Comparison of ENCODE assay signal across 8 cellular contexts in genomic region chr18:75207298-75208054, GRCh38. TPM values are rescaled to one million over a fixed set of nuclear protein-coding genes. Genes with fewer than 3 reads are reported as not detected.
DNase-seq lines count a peak whose midpoint lies in the region; ATAC-seq and TF ChIP-seq lines count a peak whose summit lies in the region.

No MANE protein-coding gene starts in this region.

- no peaks in the 10 kb centered on the region for H4K20me1 ChIP-seq in MM.1S (ENCODE audit: insufficient read depth, low read length)

- H3K4me1 ChIP-seq in MM.1S (ENCODE audit: low read length) (peaks cover 8% of the 10 kb centered on the region), liver (ENCODE audit: control insufficient read depth in 4 of 4, insufficient read depth in 4 of 4, low read length in 3 of 4) (peaks cover 11 to 46% (median 30%) of the 10 kb centered on the region in 4 donors), transverse colon (peaks cover 5 to 51% (median 42%) of the 10 kb centered on the region in 4 donors)

- intact Hi-C loops in transverse colon (cut with DNase I; ENCODE audit: low total_unique reads): loop anchor here (10.0 kb wide), 1 partner anchor 47 kb away; no protein-coding TSS in a partner anchor
- intact Hi-C loops in head of caudate nucleus (cut with DNase I): no loop called here

- no peak for TF ChIP-seq POLR2A in transverse colon (IDR thresholded peaks at IDR 0.05)

- peak overlapping the region; percentile 82; the same call in 1 of the 2 replicates for H3K27ac ChIP-seq in MM.1S (ENCODE audit: low read length)
- H3K27ac ChIP-seq in liver (ENCODE audit: low read depth in 1 of 2, low read length in 2 of 2): peak overlapping the region; percentile 94 to 97
- peak overlapping the region; percentile 97 to 100 (median 98) for H3K27ac ChIP-seq in transverse colon

- H3K4me2 ChIP-seq in MM.1S (ENCODE audit: low read depth, low read length): peak overlapping the region; percentile 97

- peaks cover 66% of the 10 kb centered on the region for H3K79me2 ChIP-seq in MM.1S (ENCODE audit: low read length)

- H3K9me2 ChIP-seq in MM.1S (replicated peaks; ENCODE audit: insufficient read depth, low read length): no peaks in the 10 kb centered on the region

- H3K9me3 ChIP-seq in MM.1S (replicated peaks; ENCODE audit: insufficient read depth, low read length): no peaks in the 10 kb centered on the region
- H3K9me3 ChIP-seq in liver (ENCODE audit: control insufficient read depth in 4 of 4, low read length in 3 of 4): no peaks in the 10 kb centered on the region
- no peaks in the 10 kb centered on the region for H3K9me3 ChIP-seq in transverse colon

- WGBS in liver: 8% methylated on average over 18 of the region's 18 CpGs
- WGBS in transverse colon (ENCODE audit: low coverage in 1 of 2), 2 donors: 5 to 7% methylated on average over 8 to 18 of the region's 18 CpGs

- H2AFZ ChIP-seq in MM.1S (ENCODE audit: low read length): peak overlapping the region; percentile 61; the same call in 1 of the 2 replicates

- peak; percentile 29 for DNase-seq in activated T-cell treated with anti-CD3 and anti-CD28 coated beads for 24 hours (ENCODE audit: low read depth)
- DNase-seq in activated T-cell treated with anti-CD3 and anti-CD28 coated beads, Interleukin-2, amount 50 U/mL, for 1 hour: no peak
- no peak for DNase-seq in MM.1S
- DNase-seq in astrocyte of the spinal cord (ENCODE audit: low read depth, low spot score): peak; percentile 64
- DNase-seq in transverse colon: peak; percentile 47
- no peak for DNase-seq in head of caudate nucleus

- H3K9ac ChIP-seq in MM.1S (ENCODE audit: low read length): peak overlapping the region; percentile 87
- peak overlapping the region; percentile 58 to 75 for H3K9ac ChIP-seq in liver (ENCODE audit: low read depth in 1 of 2, low read length in 2 of 2)

- H3K27me3 ChIP-seq in MM.1S (replicated peaks; ENCODE audit: insufficient read depth, low read length) (no peaks in the 10 kb centered on the region), liver (ENCODE audit: control insufficient read depth in 4 of 4, insufficient read depth in 4 of 4, low read length in 3 of 4) (no peaks in the 10 kb centered on the region), transverse colon (no peaks in the 10 kb centered on the region)

- TF ChIP-seq CTCF in MM.1S (IDR thresholded peaks at IDR 0.05; ENCODE audit: low read length) (no peak), astrocyte of the spinal cord (IDR thresholded peaks at IDR 0.05; ENCODE audit: low read depth, low read length) (no peak), liver (IDR thresholded peaks at IDR 0.05; ENCODE audit: low read depth, low read length, missing input control) (no peak), transverse colon (IDR thresholded peaks at IDR 0.05) (no peak)

- no peak for TF ChIP-seq RAD21 in liver (IDR thresholded peaks at IDR 0.05)

- in situ Hi-C loops in astrocyte of the spinal cord (cut with HindIII; ENCODE audit: low sequenced_read_pairs) (no loop called here), transverse colon (cut with MboI; ENCODE audit: low pct_ligation_motif_present in 1 of 4, low pct_unique_long_range_greater_than_20kb in 1 of 4, low sequenced_read_pairs in 3 of 4) (loop anchor here in 1 of 4 donors (25.0 kb wide), 1 partner anchor 720 kb away; the partner anchor contains the start of gene CNDP2)

- no peak for TF ChIP-seq EP300 in transverse colon (IDR thresholded peaks at IDR 0.05; ENCODE audit: low read depth)

- H3K4me3 ChIP-seq in MM.1S (ENCODE audit: low read length) (peak overlapping the region; percentile 95), astrocyte of the spinal cord (ENCODE audit: low read depth, low read length) (peak overlapping the region; percentile 90), liver (ENCODE audit: low read depth in 1 of 3, low read length in 3 of 3) (peak overlapping the region; percentile 76 to 92 (median 91)), transverse colon (peak overlapping the region; percentile 40 to 99 (median 84))

- no peak for ATAC-seq in GM18498 (IDR thresholded peaks at IDR 0.05; ENCODE audit: unreplicated experiment)

- no peaks in the 10 kb centered on the region for H3K36me3 ChIP-seq in MM.1S (replicated peaks; ENCODE audit: insufficient read depth, low read length)
- H3K36me3 ChIP-seq in liver (ENCODE audit: control insufficient read depth in 4 of 4, insufficient read depth in 3 of 4, low read depth in 1 of 4, low read length in 3 of 4): no peaks in the 10 kb centered on the region
- H3K36me3 ChIP-seq in transverse colon: no peaks in the 10 kb centered on the region

- peaks cover 18% of the 10 kb centered on the region for H3F3A ChIP-seq in MM.1S (ENCODE audit: insufficient read depth, low read length)

TF ChIP-seq in liver, 16 proteins besides CTCF, POLR2A, EP300 and RAD21:
- no peak for TF ChIP-seq HNF4A (conservative IDR thresholded peaks at IDR 0.05)
- no peak for TF ChIP-seq GABPA (IDR thresholded peaks at IDR 0.05 in 1 of 2, conservative IDR thresholded peaks at IDR 0.05 in 1 of 2)
- TF ChIP-seq MAX (IDR thresholded peaks at IDR 0.05): peak; percentile 12
- TF ChIP-seq NR2F2 (IDR thresholded peaks at IDR 0.05): no peak
- TF ChIP-seq JUND (IDR thresholded peaks at IDR 0.05): no peak
- TF ChIP-seq TAF1 (conservative IDR thresholded peaks at IDR 0.05): no peak
- TF ChIP-seq SP1 (IDR thresholded peaks at IDR 0.05): no peak

RNA-seq across cellular contexts. Expression of gene PTGR3, which starts 1.5 kb away (rescaled TPM):
- total RNA-seq in liver (10 to 100 TPM in 1 of 2 donors, 1 to 10 TPM in 1; 6.8 to 14.2 TPM), transverse colon (10 to 100 TPM; 10.1 to 45.9 (median 23.4) TPM)
- polyA plus RNA-seq in liver: 10 to 100 TPM in 1 of 2 donors, 1 to 10 TPM in 1; 8.5 to 18.7 TPM

RNA-seq across cellular contexts. Expression of gene TSHZ1, which starts 3.1 kb away (rescaled TPM):
- total RNA-seq in liver (1 to 10 TPM; 4.2 to 6.6 TPM), transverse colon (10 to 100 TPM; 16.3 to 34.8 (median 29.8) TPM)
- polyA plus RNA-seq in liver: 1 to 10 TPM; 5.6 TPM

Comparison
In these comparisons a context has a peak if more than half of its experiments do, and no peak if none do; other contexts are left out.
1. DNase-seq: peak in activated T-cell treated with anti-CD3 and anti-CD28 coated beads for 24 hours (single experiment), astrocyte of the spinal cord (single experiment) and transverse colon (single experiment); none in activated T-cell treated with anti-CD3 and anti-CD28 coated beads, Interleukin-2, amount 50 U/mL, for 1 hour (single experiment), MM.1S (single experiment) and head of caudate nucleus (0 of 42).
2. Peak in every context shown above with its lines, with median percentiles within 50 percentile points of each other: H3K27ac ChIP-seq and H3K4me3 ChIP-seq.